Comparison of ENCODE assay signal across 24 cellular contexts in genomic region chr4:41517121-41517520, GRCh38. TPM values are rescaled to one million over a fixed set of nuclear protein-coding genes. Genes with fewer than 3 reads are reported as not detected.
"Had no signal": no experiment of that assay in that cellular context is flagged by ENCODE, and none has a peak within 500 bp of the region (broad histone marks: within the 10 kb centered on the region; RNA-seq: fewer than 3 reads in every experiment).

No MANE protein-coding gene starts in this region.

- H3K36me3 ChIP-seq: lower lobe of right lung, ovary, right atrium auricular region, right lobe of liver, stomach, thyroid gland, transverse colon, upper lobe of left lung, vagina had no signal

- DNase-seq: hypothalamus; immature natural killer cell; kidney; lower lobe of right lung; mammary epithelial cell; mesenchymal stem cell; naive thymus-derived CD4-positive, alpha-beta T cell; ovary; right lobe of liver; stimulated activated CD4-positive, alpha-beta T cell treated with anti-CD3 and anti-CD28 coated beads, Interleukin-12 subunit alpha, Interleukin-12 subunit beta, amount 100 ng/mL, for 4 hours; stimulated activated CD4-positive, alpha-beta T cell treated with anti-CD3 and anti-CD28 coated beads, Interleukin-15, amount 100 ng/mL, for 24 hours; stimulated activated CD4-positive, alpha-beta T cell treated with anti-CD3 and anti-CD28 coated beads, Interleukin-2, amount 100 ng/mL, for 24 hours; stimulated activated CD4-positive, alpha-beta T cell treated with anti-CD3 and anti-CD28 coated beads, Interleukin-4, amount 100 ng/mL, for 1 hour; stimulated activated naive B cell treated with anti-CD40 and anti-IgM and Interleukin-4, amounts not matched to agents 10 μg/mL and 1 μg/mL and 100 μg/mL, for 72 hours; stimulated activated naive CD8-positive, alpha-beta T cell treated with anti-CD3 and anti-CD28 coated beads, Interleukin-15, Interleukin-2, amounts not matched to agents 100 U/mL and 50 U/mL, for 24 hours; stomach; testis; thyroid gland; transverse colon; upper lobe of left lung had no signal

- H3K4me3 ChIP-seq: lower lobe of right lung, ovary, right atrium auricular region, right lobe of liver, smooth muscle cell, stomach, testis, thyroid gland, transverse colon, upper lobe of left lung, vagina had no signal

- H3K9me3 ChIP-seq: lower lobe of right lung, ovary, right atrium auricular region, right lobe of liver, stomach, testis, thyroid gland, transverse colon, upper lobe of left lung, vagina had no signal

- H3K27me3 ChIP-seq: ovary, right atrium auricular region, right lobe of liver, stomach, testis, thyroid gland, transverse colon, upper lobe of left lung, vagina had no signal

- H3K4me1 ChIP-seq: stomach, testis, transverse colon, vagina had no signal

- H3K27ac ChIP-seq: lower lobe of right lung, ovary, right atrium auricular region, right lobe of liver, stomach, testis, thyroid gland, transverse colon, upper lobe of left lung, vagina had no signal

- ATAC-seq: naive thymus-derived CD4-positive, alpha-beta T cell; natural killer cell treated with Interleukin-12 subunit alpha and Interleukin-12 subunit beta and Interleukin-15 and Interleukin-18, amount 100 ng/mL, for 72 hours; right lobe of liver; stimulated activated naive B cell treated with anti-CD40 and anti-IgM and Interleukin-4, amounts not matched to agents 10 μg/mL and 1 μg/mL and 100 μg/mL, for 72 hours; stimulated activated naive CD8-positive, alpha-beta T cell treated with anti-CD3 and anti-CD28 coated beads, Interleukin-15, Interleukin-2, amounts not matched to agents 100 U/mL and 50 U/mL, for 24 hours had no signal

RNA-seq across cellular contexts. Expression of gene LIMCH1, which starts 20.8 kb away (rescaled TPM):
- total RNA-seq: natural killer cell treated with Interleukin-12 subunit alpha and Interleukin-12 subunit beta and Interleukin-15 and Interleukin-18, amount 100 ng/mL, for 72 hours had no signal
- polyA plus RNA-seq: immature natural killer cell; naive thymus-derived CD4-positive, alpha-beta T cell had no signal
